Comparison of ENCODE assay signal across 19 cellular contexts in genomic region chr11:9605742-9606141, GRCh38.
"Had no signal": no experiment of that assay in that cellular context is flagged by ENCODE, and none has a peak within 500 bp of the region (broad histone marks: within the 10 kb centered on the region; RNA-seq: fewer than 3 reads in every experiment).

No MANE protein-coding gene starts in this region.

- H3K4me3 Mint-ChIP-seq: activated naive CD8-positive, alpha-beta T cell treated with anti-CD3 and anti-CD28 coated beads, Interleukin-2, amount 50 U/mL, for 24 hours; brain; endodermal cell; nephron progenitor cell; stimulated activated naive B cell treated with anti-CD40 and anti-IgM and Interleukin-4, amounts not matched to agents 10 μg/mL and 1 μg/mL and 100 μg/mL, for 72 hours; T-helper 2 cell treated with Interferon-gamma antibody and Interleukin-4, amounts not matched to agents 5 μg/mL and 100 μg/mL, for 36 hours had no signal

- H3K27me3 ChIP-seq: sigmoid colon had no signal

- H3K36me3 ChIP-seq: sigmoid colon had no signal

- H3K27me3 Mint-ChIP-seq: brain; stimulated activated naive B cell treated with anti-CD40 and anti-IgM and Interleukin-4, amounts not matched to agents 10 μg/mL and 1 μg/mL and 100 μg/mL, for 72 hours had no signal

- H3K9me3 ChIP-seq: sigmoid colon had no signal

- H3K36me3 Mint-ChIP-seq: brain had no signal

- H3K9me3 Mint-ChIP-seq: activated naive CD8-positive, alpha-beta T cell treated with anti-CD3 and anti-CD28 coated beads, Interleukin-2, amount 50 U/mL, for 24 hours; activated T-helper 2 cell treated with anti-CD3 and anti-CD28 coated beads, Interferon-gamma antibody, Interleukin-2, Interleukin-4, amounts not matched to agents 10 μg/mL and 5 μg/mL and 100 μg/mL, durations not matched to agents 14 hours and 24 hours and 36 hours; T-helper 2 cell treated with Interferon-gamma antibody and Interleukin-4, amounts not matched to agents 5 μg/mL and 100 μg/mL, for 36 hours had no signal

- H3K27ac Mint-ChIP-seq: activated naive CD8-positive, alpha-beta T cell treated with anti-CD3 and anti-CD28 coated beads, Interleukin-2, amount 50 U/mL, for 24 hours; activated T-helper 2 cell treated with anti-CD3 and anti-CD28 coated beads, Interferon-gamma antibody, Interleukin-2, Interleukin-4, amounts not matched to agents 10 μg/mL and 5 μg/mL and 100 μg/mL, durations not matched to agents 14 hours and 24 hours and 36 hours; brain; endodermal cell; nephron progenitor cell; stimulated activated naive B cell treated with anti-CD40 and anti-IgM and Interleukin-4, amounts not matched to agents 10 μg/mL and 1 μg/mL and 100 μg/mL, for 72 hours; T-helper 2 cell treated with Interferon-gamma antibody and Interleukin-4, amounts not matched to agents 5 μg/mL and 100 μg/mL, for 36 hours had no signal

- DNase-seq: activated CD4-positive, CD25-positive, alpha-beta regulatory T cell treated with anti-CD3 and anti-CD28 coated beads, Interleukin-2, amount 50 U/mL, for 72 hours; activated naive CD4-positive, alpha-beta T cell treated with Interleukin-2 at 50 U/mL for 16 hours; activated naive CD8-positive, alpha-beta T cell treated with anti-CD3 and anti-CD28 coated beads, Interleukin-2, amount 50 U/mL, for 24 hours; activated T-cell treated with anti-CD3 and anti-CD28 coated beads, Interleukin-2, amount 50 U/mL, for 1 hour; anterior cingulate cortex; caudate nucleus; foreskin melanocyte; kidney; midbrain; nephron progenitor cell; nucleus accumbens; sigmoid colon; stimulated activated CD4-positive, alpha-beta T cell treated with anti-CD3 and anti-CD28 coated beads, Interleukin-4, amount 100 ng/mL, for 24 hours; stimulated activated naive B cell treated with anti-CD40 and anti-IgM and Interleukin-4, amounts not matched to agents 10 μg/mL and 1 μg/mL and 100 μg/mL, for 72 hours had no signal

- H3K27ac ChIP-seq: sigmoid colon had no signal

- H3K4me3 ChIP-seq: sigmoid colon had no signal

- ATAC-seq: activated naive CD8-positive, alpha-beta T cell treated with anti-CD3 and anti-CD28 coated beads, Interleukin-2, amount 50 U/mL, for 24 hours; left lobe of liver; stimulated activated naive B cell treated with anti-CD40 and anti-IgM and Interleukin-4, amounts not matched to agents 10 μg/mL and 1 μg/mL and 100 μg/mL, for 72 hours had no signal
